In genomic region chr20:61913423-61914225, GRCh38 we compare ENCODE assay signal across 17 cellular contexts.
A peak's percentile ranks its signal among the peaks of the same experiment; 100 is the strongest.
DNase-seq lines count a peak whose midpoint lies in the region; ATAC-seq lines count a peak whose summit lies in the region.
"Had no signal": no experiment of that assay in that cellular context is flagged by ENCODE, and none has a peak within 500 bp of the region (broad histone marks: within the 10 kb centered on the region; RNA-seq: fewer than 3 reads in every experiment).

No MANE protein-coding gene starts in this region.

- ATAC-seq in stimulated activated effector memory CD8-positive, alpha-beta T cell treated with anti-CD3 and anti-CD28 coated beads, Interleukin-12 subunit alpha, Interleukin-12 subunit beta, amount 100 ng/mL, for 72 hours, result no peak
- no peak for ATAC-seq in GM21447 (IDR thresholded peaks at IDR 0.05; ENCODE audit: unreplicated experiment)
- ATAC-seq: PC-3, T-cell had no signal

- no peak overlapping the region for H3K4me3 Mint-ChIP-seq in T-helper 1 cell treated with Interleukin-12 subunit alpha and Interleukin-12 subunit beta and Interleukin-4 antibody, amounts not matched to agents 30 μg/mL and 1 μg/mL, for 36 hours
- no peak overlapping the region for H3K4me3 Mint-ChIP-seq in stimulated activated effector memory CD8-positive, alpha-beta T cell treated with anti-CD3 and anti-CD28 coated beads, Interleukin-12 subunit alpha, Interleukin-12 subunit beta, amount 100 ng/mL, for 72 hours
- H3K4me3 Mint-ChIP-seq: CD14-positive monocyte, T-cell had no signal

- no peak overlapping the region for H3K27ac ChIP-seq in neuronal stem cell (replicated peaks; ENCODE audit: low read length)
- H3K27ac ChIP-seq: SK-N-MC had no signal

- no peaks in the 10 kb centered on the region for H3K9me3 Mint-ChIP-seq in T-helper 1 cell treated with Interleukin-12 subunit alpha and Interleukin-12 subunit beta and Interleukin-4 antibody, amounts not matched to agents 30 μg/mL and 1 μg/mL, for 36 hours
- H3K9me3 Mint-ChIP-seq in stimulated activated effector memory CD8-positive, alpha-beta T cell treated with anti-CD3 and anti-CD28 coated beads, Interleukin-12 subunit alpha, Interleukin-12 subunit beta, amount 100 ng/mL, for 72 hours, result peaks cover 2% of the 10 kb centered on the region

- H2BK15ac ChIP-seq in neuronal stem cell (ENCODE audit: low read length), result no peak overlapping the region

- no peak overlapping the region for H2BK120ac ChIP-seq in neuronal stem cell (ENCODE audit: low read depth, low read length)

- no peak overlapping the region for H3K4me2 ChIP-seq in neuronal stem cell (ENCODE audit: insufficient read depth, low read length, poor library complexity, severe bottlenecking)

- H3K4me3 ChIP-seq in neuronal stem cell (ENCODE audit: low read length in 2 of 2), result no peak overlapping the region
- H3K4me3 ChIP-seq: SK-N-MC had no signal

- no peaks in the 10 kb centered on the region for H3K27me3 ChIP-seq in neuronal stem cell (ENCODE audit: control insufficient read depth in 3 of 3, insufficient read depth in 3 of 3, low read depth in 1 of 3, low read length in 3 of 3)

- H4K8ac ChIP-seq in neuronal stem cell (ENCODE audit: low read depth, low read length), result no peak overlapping the region

- peak overlapping the region; percentile 86 for H3K14ac ChIP-seq in neuronal stem cell (ENCODE audit: low read length)

- H3K4me1 ChIP-seq in neuronal stem cell (ENCODE audit: control insufficient read depth in 2 of 2, insufficient read depth in 1 of 2, low read depth in 1 of 2, low read length in 2 of 2), result peaks cover 0 to 6% of the 10 kb centered on the region in 2 donors

- H3K9ac ChIP-seq in neuronal stem cell (ENCODE audit: low read depth, low read length, poor library complexity), result no peak overlapping the region

- DNase-seq in T-helper 1 cell (no peak), COR-L47 (lab: John Stamatoyannopoulos, UW) (peak; percentile 89), NCI-H69 (lab: John Stamatoyannopoulos, UW) (peak; percentile 73), neuronal stem cell (ENCODE audit: low spot score) (no peak), HK-2 (ENCODE audit: unreplicated experiment) (no peak)
- no peak for DNase-seq in stimulated activated effector memory CD8-positive, alpha-beta T cell treated with anti-CD3 and anti-CD28 coated beads, Interleukin-12 subunit alpha, Interleukin-12 subunit beta, amount 100 ng/mL, for 72 hours (ENCODE audit: low spot score in 2 of 2)
- DNase-seq: Calu3, GOT3, Karpas-422, NCI-H187 treated with DMSO at 0.1 percent for 48 hours, NCI-H526, PC-3, T-cell had no signal

- no peak overlapping the region for H3K18ac ChIP-seq in neuronal stem cell (ENCODE audit: low read length)

- peaks cover 1% of the 10 kb centered on the region for H3K79me1 ChIP-seq in neuronal stem cell (ENCODE audit: low read depth, low read length)

- H3K36me3 ChIP-seq in neuronal stem cell (replicated peaks in 1 of 2; ENCODE audit: control insufficient read depth in 2 of 2, insufficient read depth in 2 of 2, low read length in 2 of 2), result peaks cover 4 to 5% of the 10 kb centered on the region in 2 donors

- H4K91ac ChIP-seq in neuronal stem cell (ENCODE audit: low read depth, low read length, poor library complexity), result no peak overlapping the region

- peak overlapping the region; percentile 36 for H3K27ac Mint-ChIP-seq in T-helper 1 cell treated with Interleukin-12 subunit alpha and Interleukin-12 subunit beta and Interleukin-4 antibody, amounts not matched to agents 30 μg/mL and 1 μg/mL, for 36 hours
- no peak overlapping the region for H3K27ac Mint-ChIP-seq in stimulated activated effector memory CD8-positive, alpha-beta T cell treated with anti-CD3 and anti-CD28 coated beads, Interleukin-12 subunit alpha, Interleukin-12 subunit beta, amount 100 ng/mL, for 72 hours
- H3K27ac Mint-ChIP-seq: CD14-positive monocyte, T-cell had no signal

- H3K4ac ChIP-seq in neuronal stem cell (ENCODE audit: low read length), result no peak overlapping the region

- WGBS in neuronal stem cell (ENCODE audit: extremely low coverage in 2 of 2, insufficient read length in 2 of 2, insufficient replicate concordance in 1 of 2), 2 donors, result no CpG with 5 or more reads among the region's 18 CpGs

- H2AFZ ChIP-seq in neuronal stem cell (ENCODE audit: low read length), result no peak overlapping the region

- H3K27me3 Mint-ChIP-seq in T-helper 1 cell treated with Interleukin-12 subunit alpha and Interleukin-12 subunit beta and Interleukin-4 antibody, amounts not matched to agents 30 μg/mL and 1 μg/mL, for 36 hours (ENCODE audit: low read depth), result peaks cover 3% of the 10 kb centered on the region

- H3K4me1 Mint-ChIP-seq in T-helper 1 cell treated with Interleukin-12 subunit alpha and Interleukin-12 subunit beta and Interleukin-4 antibody, amounts not matched to agents 30 μg/mL and 1 μg/mL, for 36 hours (ENCODE audit: low read depth), result peaks cover 5% of the 10 kb centered on the region
- peaks cover 18% of the 10 kb centered on the region for H3K4me1 Mint-ChIP-seq in stimulated activated effector memory CD8-positive, alpha-beta T cell treated with anti-CD3 and anti-CD28 coated beads, Interleukin-12 subunit alpha, Interleukin-12 subunit beta, amount 100 ng/mL, for 72 hours
- H3K4me1 Mint-ChIP-seq: T-cell had no signal

- H3K9me3 ChIP-seq in neuronal stem cell (replicated peaks in 1 of 2; ENCODE audit: control insufficient read depth in 2 of 2, insufficient read depth in 1 of 2, low read depth in 1 of 2, low read length in 2 of 2), result peaks cover 9% of the 10 kb centered on the region in 2 donors

- no peak overlapping the region for H2AK5ac ChIP-seq in neuronal stem cell (ENCODE audit: low read depth, low read length)

- H2BK5ac ChIP-seq in neuronal stem cell (ENCODE audit: low read length), result no peak overlapping the region

- no peak overlapping the region for H2BK12ac ChIP-seq in neuronal stem cell (ENCODE audit: low read length)

- H3K23ac ChIP-seq in neuronal stem cell (ENCODE audit: low read depth, low read length, poor library complexity), result no peak overlapping the region

- H3K36me3 Mint-ChIP-seq in T-helper 1 cell treated with Interleukin-12 subunit alpha and Interleukin-12 subunit beta and Interleukin-4 antibody, amounts not matched to agents 30 μg/mL and 1 μg/mL, for 36 hours (ENCODE audit: low read depth), result no peaks in the 10 kb centered on the region
- no peaks in the 10 kb centered on the region for H3K36me3 Mint-ChIP-seq in stimulated activated effector memory CD8-positive, alpha-beta T cell treated with anti-CD3 and anti-CD28 coated beads, Interleukin-12 subunit alpha, Interleukin-12 subunit beta, amount 100 ng/mL, for 72 hours
- H3K36me3 Mint-ChIP-seq: CD14-positive monocyte, T-cell had no signal

Comparison
In these comparisons a context has a peak if more than half of its experiments do, and no peak if none do; other contexts are left out.
1. DNase-seq: peak in COR-L47 (single experiment) and NCI-H69 (single experiment); none in T-helper 1 cell (0 of 5), neuronal stem cell (single experiment), HK-2 (single experiment) and stimulated activated effector memory CD8-positive, alpha-beta T cell treated with anti-CD3 and anti-CD28 coated beads, Interleukin-12 subunit alpha, Interleukin-12 subunit beta, amount 100 ng/mL, for 72 hours (0 of 2).